Comparison of ENCODE assay signal across 13 cellular contexts in genomic region chr7:130957140-130957513, GRCh38.
DNase-seq lines count a peak whose midpoint lies in the region; ATAC-seq and TF ChIP-seq lines count a peak whose summit lies in the region.
"Had no signal": no experiment of that assay in that cellular context is flagged by ENCODE, and none has a peak within 500 bp of the region (broad histone marks: within the 10 kb centered on the region; RNA-seq: fewer than 3 reads in every experiment).

No MANE protein-coding gene starts in this region.

- no peaks in the 10 kb centered on the region for H3K9me3 ChIP-seq in smooth muscle cell (replicated peaks; ENCODE audit: low read depth)
- no peaks in the 10 kb centered on the region for H3K9me3 ChIP-seq in gastroesophageal sphincter

- peaks cover 57% of the 10 kb centered on the region for H3K36me3 Mint-ChIP-seq in activated naive CD8-positive, alpha-beta T cell treated with anti-CD3 and anti-CD28 coated beads, Interleukin-2, amount 10 ng/mL, durations not matched to agents 7 days and 5 days

- no peak for ATAC-seq in activated naive CD8-positive, alpha-beta T cell treated with anti-CD3 and anti-CD28 coated beads, Interleukin-2, amount 10 ng/mL, durations not matched to agents 7 days and 5 days (ENCODE audit: low read depth)
- ATAC-seq in GM21381 (IDR thresholded peaks at IDR 0.05; ENCODE audit: unreplicated experiment) (no peak), gastroesophageal sphincter (no peak)

- no peak for TF ChIP-seq CTCF in smooth muscle cell (IDR thresholded peaks at IDR 0.05; ENCODE audit: borderline replicate concordance, insufficient read depth, poor library complexity, severe bottlenecking)
- TF ChIP-seq CTCF in gastroesophageal sphincter (IDR thresholded peaks at IDR 0.05): no peak

- H3K4me1 ChIP-seq in smooth muscle cell (ENCODE audit: low read depth): peaks cover 25% of the 10 kb centered on the region
- H3K4me1 ChIP-seq in gastroesophageal sphincter: peaks cover 0 to 84% (median 0%) of the 10 kb centered on the region in 3 donors

- peak; percentile 41 for DNase-seq in activated CD8-positive, alpha-beta memory T cell treated with anti-CD3 and anti-CD28 coated beads, Interleukin-2, amount 50 U/mL, for 4 hours
- no peak for DNase-seq in activated CD8-positive, alpha-beta memory T cell treated with anti-CD3 and anti-CD28 coated beads, Interleukin-2, amount 50 U/mL, for 48 hours
- DNase-seq in MV-4-11 (lab: John Stamatoyannopoulos, UW) (peak; percentile 18), smooth muscle cell (lab: John Stamatoyannopoulos, UW; ENCODE audit: unreplicated experiment) (no peak), iPS-NIHi7 (ENCODE audit: extremely low spot score) (no peak)
- DNase-seq in activated naive CD8-positive, alpha-beta T cell treated with anti-CD3 and anti-CD28 coated beads, Interleukin-2, amount 10 ng/mL, durations not matched to agents 7 days and 5 days: no peak
- DNase-seq: activated gamma-delta T cell treated with Interleukin-2 at 50 U/mL for 16 hours, endodermal cell, NCI-H748 treated with DMSO at 0.1 percent for 48 hours, nephron progenitor cell, T-helper 9 cell had no signal

- WGBS in smooth muscle cell (ENCODE audit: low lambda C conversion rate): 45% methylated on average over 2 of the region's 2 CpGs
- 45% methylated on average over 2 of the region's 2 CpGs for WGBS in gastroesophageal sphincter (ENCODE audit: low coverage in 1 of 2), 2 donors

- H3K4me3 ChIP-seq in smooth muscle cell (no peak overlapping the region), gastroesophageal sphincter (no peak overlapping the region)

- no peak for TF ChIP-seq POLR2A in gastroesophageal sphincter (IDR thresholded peaks at IDR 0.05)

- H3K4me3 Mint-ChIP-seq in activated naive CD8-positive, alpha-beta T cell treated with anti-CD3 and anti-CD28 coated beads, Interleukin-2, amount 10 ng/mL, durations not matched to agents 7 days and 5 days: peak overlapping the region; percentile 99
- H3K4me3 Mint-ChIP-seq: endodermal cell, nephron progenitor cell had no signal

- peaks cover 63% of the 10 kb centered on the region for H3K4me1 Mint-ChIP-seq in activated naive CD8-positive, alpha-beta T cell treated with anti-CD3 and anti-CD28 coated beads, Interleukin-2, amount 10 ng/mL, durations not matched to agents 7 days and 5 days
- H3K4me1 Mint-ChIP-seq: endodermal cell had no signal

- no peaks in the 10 kb centered on the region for H4K20me1 ChIP-seq in smooth muscle cell (ENCODE audit: low read depth)

- H3K4me2 ChIP-seq in smooth muscle cell: peak overlapping the region; percentile 72

- POLR2A ChIA-PET in activated naive CD8-positive, alpha-beta T cell treated with anti-CD3 and anti-CD28 coated beads, Interleukin-2, amount 10 ng/mL, durations not matched to agents 7 days and 5 days (lab: Charles Lee): interaction anchor here (0.6 to 8.7 kb wide), 6 partner anchors 10 to 101 kb away, joined by 3 to 62 read pairs (median 6); no protein-coding TSS in a partner anchor

- peaks cover 53% of the 10 kb centered on the region for H3K79me2 ChIP-seq in smooth muscle cell (ENCODE audit: low read depth)

- no peaks in the 10 kb centered on the region for H3K27me3 Mint-ChIP-seq in activated naive CD8-positive, alpha-beta T cell treated with anti-CD3 and anti-CD28 coated beads, Interleukin-2, amount 10 ng/mL, durations not matched to agents 7 days and 5 days

- H3F3A ChIP-seq in smooth muscle cell (ENCODE audit: low read depth): peaks cover 12% of the 10 kb centered on the region

- no peak for TF ChIP-seq EP300 in gastroesophageal sphincter (IDR thresholded peaks at IDR 0.05)

- H3K27ac ChIP-seq in smooth muscle cell (ENCODE audit: low read depth) (peak overlapping the region; percentile 99), gastroesophageal sphincter (no peak overlapping the region)

- H3K27ac Mint-ChIP-seq in activated naive CD8-positive, alpha-beta T cell treated with anti-CD3 and anti-CD28 coated beads, Interleukin-2, amount 10 ng/mL, durations not matched to agents 7 days and 5 days: peak overlapping the region; percentile 95
- H3K27ac Mint-ChIP-seq: endodermal cell had no signal

- no peak overlapping the region for H2AFZ ChIP-seq in smooth muscle cell (ENCODE audit: low read depth)

- H3K27me3 ChIP-seq in smooth muscle cell (ENCODE audit: low read depth) (no peaks in the 10 kb centered on the region), gastroesophageal sphincter (no peaks in the 10 kb centered on the region)

- no peak overlapping the region for H3K9ac ChIP-seq in smooth muscle cell (ENCODE audit: low read depth)

- H3K9me3 Mint-ChIP-seq in activated naive CD8-positive, alpha-beta T cell treated with anti-CD3 and anti-CD28 coated beads, Interleukin-2, amount 10 ng/mL, durations not matched to agents 7 days and 5 days: no peaks in the 10 kb centered on the region
- H3K9me3 Mint-ChIP-seq: endodermal cell, nephron progenitor cell had no signal

- H3K36me3 ChIP-seq in smooth muscle cell (ENCODE audit: low read depth): no peaks in the 10 kb centered on the region
- H3K36me3 ChIP-seq in gastroesophageal sphincter: peaks cover 0 to 44% of the 10 kb centered on the region in 2 donors

Comparison
In these comparisons a context has a peak if more than half of its experiments do, and no peak if none do; other contexts are left out.
1. DNase-seq: peak in activated CD8-positive, alpha-beta memory T cell treated with anti-CD3 and anti-CD28 coated beads, Interleukin-2, amount 50 U/mL, for 4 hours (single experiment) and MV-4-11 (single experiment); none in activated CD8-positive, alpha-beta memory T cell treated with anti-CD3 and anti-CD28 coated beads, Interleukin-2, amount 50 U/mL, for 48 hours (single experiment), activated naive CD8-positive, alpha-beta T cell treated with anti-CD3 and anti-CD28 coated beads, Interleukin-2, amount 10 ng/mL, durations not matched to agents 7 days and 5 days (single experiment), smooth muscle cell (single experiment) and iPS-NIHi7 (single experiment).